1 cellular context compared by ENCODE assay signal in the genomic region with DNA sequence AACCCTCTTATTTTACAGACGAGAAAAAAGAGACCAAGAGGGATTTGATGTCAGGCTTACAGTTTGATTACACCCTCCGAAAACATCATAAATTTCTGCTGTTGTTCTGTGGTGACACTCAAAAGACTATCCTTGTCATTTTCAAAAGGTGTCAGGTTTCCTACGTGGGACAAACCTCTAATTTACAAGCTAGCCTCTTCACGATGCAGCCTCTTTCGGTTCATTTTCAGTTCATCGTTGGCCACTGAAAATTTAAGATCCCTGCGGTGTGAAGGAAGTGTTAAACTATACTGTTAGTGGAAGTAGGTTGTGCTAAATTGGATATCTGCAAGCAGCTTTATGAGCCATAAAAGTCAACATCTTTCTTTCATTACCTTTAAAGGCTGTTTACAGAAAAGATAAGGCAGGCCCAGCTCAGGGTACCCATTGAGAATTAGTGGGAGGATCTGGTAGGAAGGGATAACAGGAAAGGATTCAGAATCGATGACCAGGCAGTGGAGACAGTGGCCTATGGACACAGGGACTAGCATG.
TF ChIP-seq lines count a peak whose summit lies in the region.

No MANE protein-coding gene starts in this region.

TF ChIP-seq in K562, 482 proteins besides CTCF, POLR2A, EP300 and RAD21 (continued from another document and continues in another):
- TF ChIP-seq, protein P1, sequence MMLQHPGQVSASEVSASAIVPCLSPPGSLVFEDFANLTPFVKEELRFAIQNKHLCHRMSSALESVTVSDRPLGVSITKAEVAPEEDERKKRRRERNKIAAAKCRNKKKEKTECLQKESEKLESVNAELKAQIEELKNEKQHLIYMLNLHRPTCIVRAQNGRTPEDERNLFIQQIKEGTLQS (IDR thresholded peaks at IDR 0.05) = peak; percentile 38
- TF ChIP-seq, protein P1 (CRISPR knock-in tag; conservative IDR thresholded peaks at IDR 0.05) = no peak
- TF ChIP-seq ZNF165 (CRISPR knock-in tag; IDR thresholded peaks at IDR 0.05; ENCODE audit: borderline replicate concordance) (no peak), TAL1 (IDR thresholded peaks at IDR 0.05) (peak; percentile 32), SAFB (IDR thresholded peaks at IDR 0.05; ENCODE audit: borderline replicate concordance, low read depth, low read length) (no peak), NFRKB (IDR thresholded peaks at IDR 0.05; ENCODE audit: low read depth) (peak; percentile 29; the same call in 1 of the 2 replicates), ZNF41 (CRISPR knock-in tag; conservative IDR thresholded peaks at IDR 0.05) (0 out of 2 replicates have a peak, but pooled peaks have one; percentile 21), ZNF76 (CRISPR knock-in tag; IDR thresholded peaks at IDR 0.05; ENCODE audit: borderline replicate concordance) (no peak), MEIS2 (IDR thresholded peaks at IDR 0.05; ENCODE audit: partially characterized antibody) (peak; percentile 66), CEBPB (tag; IDR thresholded peaks at IDR 0.05) (0 out of 2 replicates have a peak, but pooled peaks have one; percentile 9), ZNF586 (CRISPR knock-in tag; conservative IDR thresholded peaks at IDR 0.05) (no peak), ZNF324 (CRISPR knock-in tag; IDR thresholded peaks at IDR 0.05) (peak; percentile 40; the same call in 1 of the 2 replicates), RFX1 (IDR thresholded peaks at IDR 0.05) (no peak), SP1 (CRISPR knock-in tag; IDR thresholded peaks at IDR 0.05) (no peak), JUN (IDR thresholded peaks at IDR 0.05; ENCODE audit: borderline replicate concordance, low read depth, low read length) (no peak), JUN (CRISPR knock-in tag; IDR thresholded peaks at IDR 0.05; ENCODE audit: borderline replicate concordance) (no peak), NFIX (CRISPR knock-in tag; IDR thresholded peaks at IDR 0.05; ENCODE audit: low read depth) (no peak), NEUROD1 (IDR thresholded peaks at IDR 0.05; ENCODE audit: borderline replicate concordance, low read depth, low read length, partially characterized antibody) (no peak), NR2F6 (CRISPR knock-in tag; IDR thresholded peaks at IDR 0.05) (no peak), ZNF3 (CRISPR knock-in tag; IDR thresholded peaks at IDR 0.05) (no peak), ZNF707 (CRISPR knock-in tag; conservative IDR thresholded peaks at IDR 0.05) (no peak), GATAD2A (IDR thresholded peaks at IDR 0.05) (no peak), ZNF354B (CRISPR knock-in tag; IDR thresholded peaks at IDR 0.05) (0 out of 2 replicates have a peak, but pooled peaks have one; percentile 21), SREBF1 (IDR thresholded peaks at IDR 0.05; ENCODE audit: borderline replicate concordance, low read depth, low read length) (no peak), SLC30A9 (CRISPR knock-in tag; IDR thresholded peaks at IDR 0.05) (no peak), ZNF184 (CRISPR knock-in tag; IDR thresholded peaks at IDR 0.05) (no peak), ZNF143 (CRISPR knock-in tag; IDR thresholded peaks at IDR 0.05) (no peak), HDAC1 (IDR thresholded peaks at IDR 0.05) (no peak), TCF7L2 (IDR thresholded peaks at IDR 0.05; ENCODE audit: low read depth, low read length) (no peak), ERF (CRISPR knock-in tag; IDR thresholded peaks at IDR 0.05) (no peak), MAFG (tag; conservative IDR thresholded peaks at IDR 0.05) (no peak), TEAD4 (IDR thresholded peaks at IDR 0.05; ENCODE audit: low read length) (no peak), TEAD4 (CRISPR knock-in tag; IDR thresholded peaks at IDR 0.05; ENCODE audit: borderline replicate concordance) (no peak), ZBTB8A (IDR thresholded peaks at IDR 0.05; ENCODE audit: partially characterized antibody) (no peak), RFX7 (CRISPR knock-in tag; IDR thresholded peaks at IDR 0.05) (no peak), HMG20B (CRISPR knock-in tag; IDR thresholded peaks at IDR 0.05) (no peak), CBX2 (IDR thresholded peaks at IDR 0.05; ENCODE audit: insufficient read depth, low read length, poor library complexity, severe bottlenecking) (no peak), HNRNPH1 (optimal IDR thresholded peaks at IDR 0.05; ENCODE audit: low read depth, low read length) (no peak), PTRF (tag; IDR thresholded peaks at IDR 0.05) (no peak), ZNF583 (CRISPR knock-in tag; IDR thresholded peaks at IDR 0.05) (0 out of 2 replicates have a peak, but pooled peaks have one; percentile 13), CBFA2T3 (IDR thresholded peaks at IDR 0.05) (peak; percentile 53), TCF3 (CRISPR knock-in tag; IDR thresholded peaks at IDR 0.05) (peak; percentile 80)
- TF ChIP-seq, protein P2, sequence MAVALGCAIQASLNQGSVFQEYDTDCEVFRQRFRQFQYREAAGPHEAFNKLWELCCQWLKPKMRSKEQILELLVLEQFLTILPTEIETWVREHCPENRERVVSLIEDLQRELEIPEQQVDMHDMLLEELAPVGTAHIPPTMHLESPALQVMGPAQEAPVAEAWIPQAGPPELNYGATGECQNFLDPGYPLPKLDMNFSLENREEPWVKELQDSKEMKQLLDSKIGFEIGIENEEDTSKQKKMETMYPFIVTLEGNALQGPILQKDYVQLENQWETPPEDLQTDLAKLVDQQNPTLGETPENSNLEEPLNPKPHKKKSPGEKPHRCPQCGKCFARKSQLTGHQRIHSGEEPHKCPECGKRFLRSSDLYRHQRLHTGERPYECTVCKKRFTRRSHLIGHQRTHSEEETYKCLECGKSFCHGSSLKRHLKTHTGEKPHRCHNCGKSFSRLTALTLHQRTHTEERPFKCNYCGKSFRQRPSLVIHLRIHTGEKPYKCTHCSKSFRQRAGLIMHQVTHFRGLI (CRISPR knock-in tag; IDR thresholded peaks at IDR 0.05) = no peak; the same call in 1 of the 2 replicates
- TF ChIP-seq, protein P3, sequence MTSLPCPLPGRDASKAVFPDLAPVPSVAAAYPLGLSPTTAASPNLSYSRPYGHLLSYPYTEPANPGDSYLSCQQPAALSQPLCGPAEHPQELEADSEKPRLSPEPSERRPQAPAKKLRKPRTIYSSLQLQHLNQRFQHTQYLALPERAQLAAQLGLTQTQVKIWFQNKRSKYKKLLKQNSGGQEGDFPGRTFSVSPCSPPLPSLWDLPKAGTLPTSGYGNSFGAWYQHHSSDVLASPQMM (CRISPR knock-in tag; IDR thresholded peaks at IDR 0.05) = no peak
- TF ChIP-seq, protein P4, sequence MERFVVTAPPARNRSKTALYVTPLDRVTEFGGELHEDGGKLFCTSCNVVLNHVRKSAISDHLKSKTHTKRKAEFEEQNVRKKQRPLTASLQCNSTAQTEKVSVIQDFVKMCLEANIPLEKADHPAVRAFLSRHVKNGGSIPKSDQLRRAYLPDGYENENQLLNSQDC (CRISPR knock-in tag; IDR thresholded peaks at IDR 0.05) = no peak
- TF ChIP-seq, protein P5, sequence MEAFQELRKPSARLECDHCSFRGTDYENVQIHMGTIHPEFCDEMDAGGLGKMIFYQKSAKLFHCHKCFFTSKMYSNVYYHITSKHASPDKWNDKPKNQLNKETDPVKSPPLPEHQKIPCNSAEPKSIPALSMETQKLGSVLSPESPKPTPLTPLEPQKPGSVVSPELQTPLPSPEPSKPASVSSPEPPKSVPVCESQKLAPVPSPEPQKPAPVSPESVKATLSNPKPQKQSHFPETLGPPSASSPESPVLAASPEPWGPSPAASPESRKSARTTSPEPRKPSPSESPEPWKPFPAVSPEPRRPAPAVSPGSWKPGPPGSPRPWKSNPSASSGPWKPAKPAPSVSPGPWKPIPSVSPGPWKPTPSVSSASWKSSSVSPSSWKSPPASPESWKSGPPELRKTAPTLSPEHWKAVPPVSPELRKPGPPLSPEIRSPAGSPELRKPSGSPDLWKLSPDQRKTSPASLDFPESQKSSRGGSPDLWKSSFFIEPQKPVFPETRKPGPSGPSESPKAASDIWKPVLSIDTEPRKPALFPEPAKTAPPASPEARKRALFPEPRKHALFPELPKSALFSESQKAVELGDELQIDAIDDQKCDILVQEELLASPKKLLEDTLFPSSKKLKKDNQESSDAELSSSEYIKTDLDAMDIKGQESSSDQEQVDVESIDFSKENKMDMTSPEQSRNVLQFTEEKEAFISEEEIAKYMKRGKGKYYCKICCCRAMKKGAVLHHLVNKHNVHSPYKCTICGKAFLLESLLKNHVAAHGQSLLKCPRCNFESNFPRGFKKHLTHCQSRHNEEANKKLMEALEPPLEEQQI (IDR thresholded peaks at IDR 0.05) = no peak
- TF ChIP-seq, protein P6, sequence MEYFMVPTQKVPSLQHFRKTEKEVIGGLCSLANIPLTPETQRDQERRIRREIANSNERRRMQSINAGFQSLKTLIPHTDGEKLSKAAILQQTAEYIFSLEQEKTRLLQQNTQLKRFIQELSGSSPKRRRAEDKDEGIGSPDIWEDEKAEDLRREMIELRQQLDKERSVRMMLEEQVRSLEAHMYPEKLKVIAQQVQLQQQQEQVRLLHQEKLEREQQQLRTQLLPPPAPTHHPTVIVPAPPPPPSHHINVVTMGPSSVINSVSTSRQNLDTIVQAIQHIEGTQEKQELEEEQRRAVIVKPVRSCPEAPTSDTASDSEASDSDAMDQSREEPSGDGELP (CRISPR knock-in tag; IDR thresholded peaks at IDR 0.05; ENCODE audit: borderline replicate concordance) = no peak
- TF ChIP-seq, protein P7, sequence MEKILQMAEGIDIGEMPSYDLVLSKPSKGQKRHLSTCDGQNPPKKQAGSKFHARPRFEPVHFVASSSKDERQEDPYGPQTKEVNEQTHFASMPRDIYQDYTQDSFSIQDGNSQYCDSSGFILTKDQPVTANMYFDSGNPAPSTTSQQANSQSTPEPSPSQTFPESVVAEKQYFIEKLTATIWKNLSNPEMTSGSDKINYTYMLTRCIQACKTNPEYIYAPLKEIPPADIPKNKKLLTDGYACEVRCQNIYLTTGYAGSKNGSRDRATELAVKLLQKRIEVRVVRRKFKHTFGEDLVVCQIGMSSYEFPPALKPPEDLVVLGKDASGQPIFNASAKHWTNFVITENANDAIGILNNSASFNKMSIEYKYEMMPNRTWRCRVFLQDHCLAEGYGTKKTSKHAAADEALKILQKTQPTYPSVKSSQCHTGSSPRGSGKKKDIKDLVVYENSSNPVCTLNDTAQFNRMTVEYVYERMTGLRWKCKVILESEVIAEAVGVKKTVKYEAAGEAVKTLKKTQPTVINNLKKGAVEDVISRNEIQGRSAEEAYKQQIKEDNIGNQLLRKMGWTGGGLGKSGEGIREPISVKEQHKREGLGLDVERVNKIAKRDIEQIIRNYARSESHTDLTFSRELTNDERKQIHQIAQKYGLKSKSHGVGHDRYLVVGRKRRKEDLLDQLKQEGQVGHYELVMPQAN (IDR thresholded peaks at IDR 0.05; ENCODE audit: borderline replicate concordance) = no peak
- TF ChIP-seq, protein P8, sequence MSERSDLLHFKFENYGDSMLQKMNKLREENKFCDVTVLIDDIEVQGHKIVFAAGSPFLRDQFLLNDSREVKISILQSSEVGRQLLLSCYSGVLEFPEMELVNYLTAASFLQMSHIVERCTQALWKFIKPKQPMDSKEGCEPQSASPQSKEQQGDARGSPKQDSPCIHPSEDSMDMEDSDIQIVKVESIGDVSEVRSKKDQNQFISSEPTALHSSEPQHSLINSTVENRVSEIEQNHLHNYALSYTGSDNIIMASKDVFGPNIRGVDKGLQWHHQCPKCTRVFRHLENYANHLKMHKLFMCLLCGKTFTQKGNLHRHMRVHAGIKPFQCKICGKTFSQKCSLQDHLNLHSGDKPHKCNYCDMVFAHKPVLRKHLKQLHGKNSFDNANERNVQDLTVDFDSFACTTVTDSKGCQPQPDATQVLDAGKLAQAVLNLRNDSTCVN (CRISPR knock-in tag; IDR thresholded peaks at IDR 0.05) = 0 out of 2 replicates have a peak, but pooled peaks have one; percentile 12
- TF ChIP-seq, protein P9, sequence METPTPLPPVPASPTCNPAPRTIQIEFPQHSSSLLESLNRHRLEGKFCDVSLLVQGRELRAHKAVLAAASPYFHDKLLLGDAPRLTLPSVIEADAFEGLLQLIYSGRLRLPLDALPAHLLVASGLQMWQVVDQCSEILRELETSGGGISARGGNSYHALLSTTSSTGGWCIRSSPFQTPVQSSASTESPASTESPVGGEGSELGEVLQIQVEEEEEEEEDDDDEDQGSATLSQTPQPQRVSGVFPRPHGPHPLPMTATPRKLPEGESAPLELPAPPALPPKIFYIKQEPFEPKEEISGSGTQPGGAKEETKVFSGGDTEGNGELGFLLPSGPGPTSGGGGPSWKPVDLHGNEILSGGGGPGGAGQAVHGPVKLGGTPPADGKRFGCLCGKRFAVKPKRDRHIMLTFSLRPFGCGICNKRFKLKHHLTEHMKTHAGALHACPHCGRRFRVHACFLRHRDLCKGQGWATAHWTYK (CRISPR knock-in tag; IDR thresholded peaks at IDR 0.05) = 0 out of 2 replicates have a peak, but pooled peaks have one; percentile 33
- TF ChIP-seq, protein P10, sequence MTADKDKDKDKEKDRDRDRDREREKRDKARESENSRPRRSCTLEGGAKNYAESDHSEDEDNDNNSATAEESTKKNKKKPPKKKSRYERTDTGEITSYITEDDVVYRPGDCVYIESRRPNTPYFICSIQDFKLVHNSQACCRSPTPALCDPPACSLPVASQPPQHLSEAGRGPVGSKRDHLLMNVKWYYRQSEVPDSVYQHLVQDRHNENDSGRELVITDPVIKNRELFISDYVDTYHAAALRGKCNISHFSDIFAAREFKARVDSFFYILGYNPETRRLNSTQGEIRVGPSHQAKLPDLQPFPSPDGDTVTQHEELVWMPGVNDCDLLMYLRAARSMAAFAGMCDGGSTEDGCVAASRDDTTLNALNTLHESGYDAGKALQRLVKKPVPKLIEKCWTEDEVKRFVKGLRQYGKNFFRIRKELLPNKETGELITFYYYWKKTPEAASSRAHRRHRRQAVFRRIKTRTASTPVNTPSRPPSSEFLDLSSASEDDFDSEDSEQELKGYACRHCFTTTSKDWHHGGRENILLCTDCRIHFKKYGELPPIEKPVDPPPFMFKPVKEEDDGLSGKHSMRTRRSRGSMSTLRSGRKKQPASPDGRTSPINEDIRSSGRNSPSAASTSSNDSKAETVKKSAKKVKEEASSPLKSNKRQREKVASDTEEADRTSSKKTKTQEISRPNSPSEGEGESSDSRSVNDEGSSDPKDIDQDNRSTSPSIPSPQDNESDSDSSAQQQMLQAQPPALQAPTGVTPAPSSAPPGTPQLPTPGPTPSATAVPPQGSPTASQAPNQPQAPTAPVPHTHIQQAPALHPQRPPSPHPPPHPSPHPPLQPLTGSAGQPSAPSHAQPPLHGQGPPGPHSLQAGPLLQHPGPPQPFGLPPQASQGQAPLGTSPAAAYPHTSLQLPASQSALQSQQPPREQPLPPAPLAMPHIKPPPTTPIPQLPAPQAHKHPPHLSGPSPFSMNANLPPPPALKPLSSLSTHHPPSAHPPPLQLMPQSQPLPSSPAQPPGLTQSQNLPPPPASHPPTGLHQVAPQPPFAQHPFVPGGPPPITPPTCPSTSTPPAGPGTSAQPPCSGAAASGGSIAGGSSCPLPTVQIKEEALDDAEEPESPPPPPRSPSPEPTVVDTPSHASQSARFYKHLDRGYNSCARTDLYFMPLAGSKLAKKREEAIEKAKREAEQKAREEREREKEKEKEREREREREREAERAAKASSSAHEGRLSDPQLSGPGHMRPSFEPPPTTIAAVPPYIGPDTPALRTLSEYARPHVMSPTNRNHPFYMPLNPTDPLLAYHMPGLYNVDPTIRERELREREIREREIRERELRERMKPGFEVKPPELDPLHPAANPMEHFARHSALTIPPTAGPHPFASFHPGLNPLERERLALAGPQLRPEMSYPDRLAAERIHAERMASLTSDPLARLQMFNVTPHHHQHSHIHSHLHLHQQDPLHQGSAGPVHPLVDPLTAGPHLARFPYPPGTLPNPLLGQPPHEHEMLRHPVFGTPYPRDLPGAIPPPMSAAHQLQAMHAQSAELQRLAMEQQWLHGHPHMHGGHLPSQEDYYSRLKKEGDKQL (CRISPR knock-in tag; IDR thresholded peaks at IDR 0.05; ENCODE audit: borderline replicate concordance) = no peak
